Comparison of ENCODE assay signal across 2 cellular contexts in genomic region chr22:20940904-20941385, GRCh38.
TF ChIP-seq lines count a peak whose summit lies in the region.

No MANE protein-coding gene starts in this region.

TF ChIP-seq in liver, 16 proteins besides CTCF, POLR2A, EP300 and RAD21:
- TF ChIP-seq YY1 (IDR thresholded peaks at IDR 0.05) (no peak), FOXA1 (IDR thresholded peaks at IDR 0.05) (no peak), HNF4A (conservative IDR thresholded peaks at IDR 0.05) (peak; percentile 51 to 76), EGR1 (IDR thresholded peaks at IDR 0.05; ENCODE audit: low read depth in 2 of 2) (no peak), GABPA (IDR thresholded peaks at IDR 0.05 in 1 of 2, conservative IDR thresholded peaks at IDR 0.05 in 1 of 2) (no peak), HNF4G (IDR thresholded peaks at IDR 0.05) (no peak), MAX (IDR thresholded peaks at IDR 0.05) (no peak), REST (IDR thresholded peaks at IDR 0.05) (no peak)

TF ChIP-seq in HepG2, 621 proteins besides CTCF, POLR2A, EP300 and RAD21:
- TF ChIP-seq ESRRA (CRISPR knock-in tag; IDR thresholded peaks at IDR 0.05; ENCODE audit: low read depth) (no peak), ZNF572 (CRISPR knock-in tag; IDR thresholded peaks at IDR 0.05) (no peak), JUNB (CRISPR knock-in tag; IDR thresholded peaks at IDR 0.05; ENCODE audit: borderline replicate concordance) (no peak), REST (IDR thresholded peaks at IDR 0.05; ENCODE audit: borderline replicate concordance in 1 of 2, low read depth in 1 of 2, low read length in 2 of 2) (no peak), ZMAT5 (CRISPR knock-in tag; IDR thresholded peaks at IDR 0.05; ENCODE audit: borderline replicate concordance, low read depth) (no peak)
TF ChIP-seq in HepG2: peak in this region for 0.
